20 cellular contexts compared by ENCODE assay signal in the genomic region with DNA sequence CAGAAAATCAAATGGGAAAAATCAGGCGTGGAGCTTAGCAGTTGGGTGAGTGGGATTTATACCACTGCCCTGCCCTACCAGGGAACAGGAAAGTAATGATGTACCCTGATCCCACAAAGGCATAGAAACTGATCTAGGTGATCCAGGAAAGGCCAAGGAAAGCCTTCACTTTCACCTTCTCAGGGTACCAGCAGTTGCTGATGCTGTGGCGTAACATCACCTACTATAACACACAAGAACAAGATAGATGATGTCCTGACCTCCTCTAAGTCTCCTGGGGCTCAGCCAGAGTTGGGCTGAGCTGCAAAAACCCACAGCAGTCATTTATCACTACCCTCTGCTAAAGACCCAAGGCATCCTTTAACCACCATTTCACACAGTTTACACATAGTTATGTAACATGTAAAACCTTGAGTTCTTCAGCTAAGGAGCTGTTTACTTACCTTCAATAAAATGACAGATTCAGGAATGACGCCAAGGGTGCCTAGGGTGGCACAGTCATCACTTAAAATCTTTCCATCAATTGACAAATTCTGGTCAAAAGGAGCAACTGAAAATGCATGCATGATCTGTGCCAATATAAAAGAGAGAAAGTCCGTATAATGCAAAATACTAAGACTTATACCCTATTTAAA. TPM values are rescaled to one million over a fixed set of nuclear protein-coding genes. Genes with fewer than 3 reads are reported as not detected.
A peak's percentile ranks its signal among the peaks of the same experiment; 100 is the strongest.
DNase-seq lines count a peak whose midpoint lies in the region; ATAC-seq, FAIRE-seq and TF ChIP-seq lines count a peak whose summit lies in the region.
"Had no signal": no experiment of that assay in that cellular context is flagged by ENCODE, and none has a peak within 500 bp of the region (broad histone marks: within the 10 kb centered on the region; RNA-seq: fewer than 3 reads in every experiment).

No MANE protein-coding gene starts in this region.

- H3K27ac ChIP-seq in PC-3 (ENCODE audit: low read length) (no peak overlapping the region), K562 (ENCODE audit: extremely low read depth, low read depth, low read length) (no peak overlapping the region; the same call in 2 of the 3 replicates)

- peaks cover 25% of the 10 kb centered on the region for H3K9me3 Mint-ChIP-seq in nephron progenitor cell
- H3K9me3 Mint-ChIP-seq in stimulated activated effector memory CD8-positive, alpha-beta T cell treated with anti-CD3 and anti-CD28 coated beads, Interleukin-12 subunit alpha, Interleukin-12 subunit beta, amount 100 ng/mL, for 72 hours = no peaks in the 10 kb centered on the region
- H3K9me3 Mint-ChIP-seq: CD8-positive, alpha-beta T cell; GM23338 had no signal

- CTCF ChIA-PET in PC-3 (lab: Charles Lee) (no interaction called here), K562 (lab: Yijun Ruan, JAX; ENCODE audit: low intra/inter-chr PET ratio) (no interaction called here)

- TF ChIP-seq POLR2A in K562 (conservative IDR thresholded peaks at IDR 0.05) = no peak

- no peaks in the 10 kb centered on the region for H3K79me2 ChIP-seq in PC-3 (ENCODE audit: low read length)
- peaks cover 5% of the 10 kb centered on the region; the same call in 2 of the 3 replicates for H3K79me2 ChIP-seq in K562 (ENCODE audit: control insufficient read depth, insufficient read depth, low read length)

- H3K27ac Mint-ChIP-seq in nephron progenitor cell = peak overlapping the region; percentile 72
- no peak overlapping the region for H3K27ac Mint-ChIP-seq in stimulated activated effector memory CD8-positive, alpha-beta T cell treated with anti-CD3 and anti-CD28 coated beads, Interleukin-12 subunit alpha, Interleukin-12 subunit beta, amount 100 ng/mL, for 72 hours
- H3K27ac Mint-ChIP-seq: B cell; CD8-positive, alpha-beta T cell; GM23338 had no signal

- peaks cover 6% of the 10 kb centered on the region for H3K4me1 Mint-ChIP-seq in nephron progenitor cell
- H3K4me1 Mint-ChIP-seq in stimulated activated effector memory CD8-positive, alpha-beta T cell treated with anti-CD3 and anti-CD28 coated beads, Interleukin-12 subunit alpha, Interleukin-12 subunit beta, amount 100 ng/mL, for 72 hours = no peaks in the 10 kb centered on the region
- H3K4me1 Mint-ChIP-seq: B cell had no signal

- no peaks in the 10 kb centered on the region for H3K9me2 ChIP-seq in PC-3 (replicated peaks; ENCODE audit: low read length)

- H3K9me3 ChIP-seq in PC-3 (ENCODE audit: low read length) (no peaks in the 10 kb centered on the region), K562 (replicated peaks; ENCODE audit: control insufficient read depth, insufficient read depth, low read depth, low read length) (no peaks in the 10 kb centered on the region; the same call in 1 of the 2 replicates)

- in situ Hi-C loops in K562 (cut with MboI) = no loop called here

- H2AFZ ChIP-seq in PC-3 (ENCODE audit: low read length) (no peak overlapping the region), K562 (ENCODE audit: low read depth, low read length) (no peak overlapping the region)
- H2AFZ ChIP-seq: GM23338 had no signal

- H3K4me3 ChIP-seq in PC-3 (ENCODE audit: low read length) = no peak overlapping the region
- H3K4me3 ChIP-seq in K562 = no peak overlapping the region
- H3K4me3 ChIP-seq: GM23338 had no signal

- peak; percentile 95 for ATAC-seq in PC-3
- ATAC-seq in K562 = no peak
- no peak for ATAC-seq in stimulated activated effector memory CD8-positive, alpha-beta T cell treated with anti-CD3 and anti-CD28 coated beads, Interleukin-12 subunit alpha, Interleukin-12 subunit beta, amount 100 ng/mL, for 72 hours
- ATAC-seq: CD8-positive, alpha-beta T cell; GM23338 had no signal

- BruUV-seq in PC-3 (replicated peaks; lab: Mats Ljungman, UMichigan) (no TSS peak), K562 (replicated peaks; lab: Mats Ljungman, UMichigan) (no TSS peak)

- FAIRE-seq in K562 (lab: Jason Lieb, UNC) = no peak
- FAIRE-seq: A204.1, D721Med, G401.6, GM12891 had no signal

- H3K4me1 ChIP-seq in PC-3 (ENCODE audit: insufficient read depth, low read length) = peaks cover 12% of the 10 kb centered on the region
- H3K4me1 ChIP-seq in K562 (replicated peaks in 1 of 2; ENCODE audit: control insufficient read depth in 2 of 2, insufficient read depth in 2 of 2, low read length in 2 of 2) = peaks cover 8 to 34% of the 10 kb centered on the region in 2 experiments; a peak in 4 of 5 replicates

- H3K27me3 ChIP-seq in PC-3 (ENCODE audit: low read length) (no peaks in the 10 kb centered on the region), K562 (ENCODE audit: control insufficient read depth in 2 of 2, insufficient read depth in 2 of 2, low read length in 2 of 2) (no peaks in the 10 kb centered on the region)

- TF ChIP-seq EP300 in K562 (IDR thresholded peaks at IDR 0.05; ENCODE audit: low read length) = no peak

- H3K36me3 ChIP-seq in PC-3 (ENCODE audit: low read depth, low read length) (peaks cover 51% of the 10 kb centered on the region), K562 (ENCODE audit: control insufficient read depth, insufficient read depth, low read length) (peaks cover 85% of the 10 kb centered on the region)

- TF ChIP-seq CTCF in PC-3 (conservative IDR thresholded peaks at IDR 0.05; ENCODE audit: low read depth, low read length) (no peak), K562 (IDR thresholded peaks at IDR 0.05 in 2 of 3, conservative IDR thresholded peaks at IDR 0.05 in 1 of 3; ENCODE audit: insufficient read depth in 2 of 3, low read depth in 1 of 3, low read length in 3 of 3) (no peak), nephron progenitor cell (IDR thresholded peaks at IDR 0.05) (no peak)

- no peak for TF ChIP-seq RAD21 in K562 (CRISPR knock-in tag; conservative IDR thresholded peaks at IDR 0.05 in 1 of 2, IDR thresholded peaks at IDR 0.05 in 1 of 2)

- 0 out of 2 replicates have a peak, but pooled peaks cover 4% of the 10 kb centered on the region for H4K20me1 ChIP-seq in PC-3 (ENCODE audit: low read length)
- H4K20me1 ChIP-seq in K562 (replicated peaks; ENCODE audit: control insufficient read depth, insufficient read depth, low read length) = no peaks in the 10 kb centered on the region

- DNase-seq in PC-3 (peak; percentile 81), K562 (ENCODE audit: extremely low read depth in 1 of 4, low spot score in 3 of 4) (no peak), nephron progenitor cell (no peak), NCI-H1930 (lab: John Stamatoyannopoulos, UW) (no peak), HCEC 1CT (no peak)
- no peak for DNase-seq in stimulated activated effector memory CD8-positive, alpha-beta T cell treated with anti-CD3 and anti-CD28 coated beads, Interleukin-12 subunit alpha, Interleukin-12 subunit beta, amount 100 ng/mL, for 72 hours (ENCODE audit: low spot score in 2 of 2)
- DNase-seq in effector CD4-positive, alpha-beta T cell = no peak
- DNase-seq: C1 segment of cervical spinal cord; CD8-positive, alpha-beta T cell; COR-L47; DMS153; DMS79 treated with DMSO at 0.1 percent for 48 hours; EL; H7 had no signal

- intact Hi-C loops in PC-3 (cut with micrococcal nuclease) = no loop called here
- intact Hi-C loops in K562 (cut with micrococcal nuclease) = no loop called here

- POLR2A ChIA-PET in PC-3 (lab: Charles Lee; ENCODE audit: unreplicated experiment) = interaction anchor here (0.5 kb wide), 1 partner anchor 47 kb away, joined by 3 read pairs; no protein-coding TSS in a partner anchor
- POLR2A ChIA-PET in K562 (lab: Yijun Ruan, JAX) = interaction anchor here (0.6 kb wide), 2 partner anchors 95 to 927 kb away, joined by 3 to 6 read pairs; no protein-coding TSS in a partner anchor

- WGBS in K562 (ENCODE audit: insufficient coverage, low coverage, missing lambda C conversion rate) = 87% methylated on average over 4 of the region's 4 CpGs

- peaks cover 4% of the 10 kb centered on the region for H3F3A ChIP-seq in PC-3 (ENCODE audit: low read length, unreplicated experiment)

- H3K4me2 ChIP-seq in PC-3 (ENCODE audit: low read length) = no peak overlapping the region
- no peak overlapping the region for H3K4me2 ChIP-seq in K562 (ENCODE audit: insufficient read depth, low read length)
- H3K4me2 ChIP-seq: GM23338 had no signal

- H3K9ac ChIP-seq in PC-3 (ENCODE audit: low read length) (no peak overlapping the region), K562 (ENCODE audit: insufficient read depth in 1 of 2, low read depth in 2 of 2, low read length in 2 of 2) (no peak overlapping the region)

- no peak overlapping the region for H3K4me3 Mint-ChIP-seq in nephron progenitor cell
- no peak overlapping the region for H3K4me3 Mint-ChIP-seq in stimulated activated effector memory CD8-positive, alpha-beta T cell treated with anti-CD3 and anti-CD28 coated beads, Interleukin-12 subunit alpha, Interleukin-12 subunit beta, amount 100 ng/mL, for 72 hours
- H3K4me3 Mint-ChIP-seq: B cell; CD8-positive, alpha-beta T cell; GM23338 had no signal

- no peaks in the 10 kb centered on the region for H3K9me1 ChIP-seq in K562 (ENCODE audit: control insufficient read depth, insufficient read depth, low read length)

- no peaks in the 10 kb centered on the region for H3K27me3 Mint-ChIP-seq in nephron progenitor cell (ENCODE audit: low read depth, poor library complexity)
- H3K27me3 Mint-ChIP-seq: B cell had no signal

- peaks cover 64% of the 10 kb centered on the region for H3K36me3 Mint-ChIP-seq in nephron progenitor cell (ENCODE audit: low read depth)
- peaks cover 100% of the 10 kb centered on the region for H3K36me3 Mint-ChIP-seq in stimulated activated effector memory CD8-positive, alpha-beta T cell treated with anti-CD3 and anti-CD28 coated beads, Interleukin-12 subunit alpha, Interleukin-12 subunit beta, amount 100 ng/mL, for 72 hours

TF ChIP-seq in K562, 482 proteins besides CTCF, POLR2A, EP300 and RAD21 (continues in another document):
- 0 out of 4 replicates have a peak, but pooled peaks of 1 of the 2 experiments have one; percentile 28 for TF ChIP-seq FOXA3 (CRISPR knock-in tag; conservative IDR thresholded peaks at IDR 0.05 in 1 of 2, IDR thresholded peaks at IDR 0.05 in 1 of 2)

RNA-seq across cellular contexts. Expression of a gene that starts 20.5 kb away (rescaled TPM):
- 12.1 and 12.3 TPM in 2 replicates for total RNA-seq in PC-3 (2014; rRNA removed)
- total RNA-seq in K562 (2011; cell fraction: chromatin; rRNA removed; ENCODE audit: low replicate concordance) = 41.9 and 97.0 TPM in 2 replicates
- total RNA-seq in K562 (2011; cell fraction: nucleolus; rRNA removed) = 41.8 and 44.9 TPM in 2 replicates
- 34.0 and 35.7 TPM in 2 replicates for total RNA-seq in K562 (2011; cell fraction: nucleoplasm; rRNA removed)
- 19.2 and 28.0 TPM in 2 replicates for total RNA-seq in K562 (2014; rRNA removed)
- total RNA-seq in K562 (2014; rRNA removed; fragmentation: Illumina TruSeq; extraction: Trizol) = 7.0 and 7.3 TPM in 2 replicates
- 9.5 and 9.7 TPM in 2 replicates for total RNA-seq in K562 (2015; rRNA removed; fragmentation: Illumina TruSeq; extraction: Trizol)
- total RNA-seq in K562 (2021) = 30.2 and 31.0 TPM in 2 replicates
- 30.2 and 36.0 TPM in 2 replicates for polyA plus RNA-seq in K562 (2011; rRNA removed)
- polyA plus RNA-seq in K562 (2011; cell fraction: cytosol; rRNA removed) = 27.3 and 36.3 TPM in 2 replicates
- polyA plus RNA-seq in K562 (2011; cell fraction: nucleus; rRNA removed) = 68.0 and 110 TPM in 2 replicates
- polyA plus RNA-seq in K562 (2012) = 23.3 and 41.5 TPM in 2 replicates
- 23.5 and 26.5 TPM in 2 replicates for polyA plus RNA-seq in K562 (2014; fragmentation: Illumina TruSeq; extraction: Trizol)
- polyA plus RNA-seq in K562 (2014; fragmentation: Nextera tagmentation; extraction: Ambion mirVana) = under 1 TPM; 0.29 to 0.51 TPM
- polyA plus RNA-seq in K562 (2014; rRNA removed) = 21.7 and 22.3 TPM in 2 replicates
- 25.4 and 27.5 TPM in 2 replicates for polyA minus RNA-seq in K562 (2011; rRNA and poly(A)+ RNA removed)
- 22.4 and 26.1 TPM in 2 replicates for polyA minus RNA-seq in K562 (2011; cell fraction: cytosol; rRNA and poly(A)+ RNA removed)
- 26.9 and 27.0 TPM in 2 replicates for polyA minus RNA-seq in K562 (2011; cell fraction: nucleus; rRNA and poly(A)+ RNA removed)
